ENCODE assay signal across 1 cellular context in the genomic region with DNA sequence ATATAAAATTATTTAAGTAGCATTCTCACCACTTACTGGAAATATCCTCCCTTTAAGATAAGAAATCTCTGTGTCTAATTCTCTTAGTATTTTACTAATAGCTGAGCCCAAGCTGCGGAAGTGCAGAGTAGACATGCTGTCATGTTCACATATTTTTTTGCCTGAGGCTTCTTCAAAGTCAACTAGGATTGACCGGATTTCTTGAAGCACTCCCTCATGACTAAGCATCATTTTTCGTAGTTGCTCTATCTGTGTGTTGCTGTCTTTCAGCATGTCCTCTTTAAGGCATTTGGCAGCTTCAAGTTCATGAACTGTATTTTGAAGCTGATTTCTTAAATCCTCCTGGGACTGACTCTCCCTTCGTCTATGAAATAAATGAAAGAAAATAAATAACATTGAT.
TF ChIP-seq lines count a peak whose summit lies in the region.

No MANE protein-coding gene starts in this region.

TF ChIP-seq in H1, 55 proteins besides CTCF, POLR2A, EP300 and RAD21:
- TF ChIP-seq, protein P1, sequence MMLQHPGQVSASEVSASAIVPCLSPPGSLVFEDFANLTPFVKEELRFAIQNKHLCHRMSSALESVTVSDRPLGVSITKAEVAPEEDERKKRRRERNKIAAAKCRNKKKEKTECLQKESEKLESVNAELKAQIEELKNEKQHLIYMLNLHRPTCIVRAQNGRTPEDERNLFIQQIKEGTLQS (IDR thresholded peaks at IDR 0.05; ENCODE audit: insufficient read depth, low read depth, low read length) = no peak
- TF ChIP-seq TBP (IDR thresholded peaks at IDR 0.05; ENCODE audit: low read depth, low read length) = no peak
